In genomic region chr10:61119573-61119972, GRCh38 we compare ENCODE assay signal across 10 cellular contexts.
"Had no signal": no experiment of that assay in that cellular context is flagged by ENCODE, and none has a peak within 500 bp of the region (broad histone marks: within the 10 kb centered on the region; RNA-seq: fewer than 3 reads in every experiment).

No MANE protein-coding gene starts in this region.

- H3K4me3 Mint-ChIP-seq: GM23338, H9, HFFc6 had no signal

- H3K27ac Mint-ChIP-seq: GM23338, H9, HFFc6 had no signal

- H3K9ac ChIP-seq: GM23248 had no signal

- H3K27ac ChIP-seq: GM23248 had no signal

- H2AFZ ChIP-seq: GM23248, GM23338 had no signal

- H3K36me3 ChIP-seq: HAP-1 had no signal

- H3K4me1 Mint-ChIP-seq: GM23338, H9 had no signal

- H3K4me3 ChIP-seq: GM23248, GM23338, HAP-1 had no signal

- ATAC-seq: GM23338, HCT116 had no signal

- H3K9me3 ChIP-seq: HAP-1 had no signal

- FAIRE-seq: H1 had no signal

- H3K9me3 Mint-ChIP-seq: GM23338, H9, HFFc6 had no signal

- H3K4me2 ChIP-seq: GM23338 had no signal

- H3K4me1 ChIP-seq: HAP-1 had no signal

- DNase-seq: GM23248, GOT3, H7, H9, HCEC 1CT, HFFc6 had no signal
